Comparison of ENCODE assay signal across 23 cellular contexts in genomic region chr3:10529809-10530208, GRCh38. TPM values are rescaled to one million over a fixed set of nuclear protein-coding genes. Genes with fewer than 3 reads are reported as not detected.
"Had no signal": no experiment of that assay in that cellular context is flagged by ENCODE, and none has a peak within 500 bp of the region (broad histone marks: within the 10 kb centered on the region; RNA-seq: fewer than 3 reads in every experiment).

No MANE protein-coding gene starts in this region.

- H3K27ac ChIP-seq: esophagus muscularis mucosa, hepatocyte, sigmoid colon, thyroid gland, VCaP had no signal

- DNase-seq: activated CD4-positive, alpha-beta T cell treated with anti-CD3 and anti-CD28 coated beads for 1 hour; activated gamma-delta T cell; activated naive CD4-positive, alpha-beta T cell treated with anti-CD3 and anti-CD28 coated beads, Interleukin-2, amount 50 U/mL, for 16 hours; aorta; dermis blood vessel endothelial cell; effector memory CD4-positive, alpha-beta T cell; glutamatergic neuron; immature natural killer cell; kidney glomerular epithelial cell; stimulated activated CD4-positive, alpha-beta T cell treated with anti-CD3 and anti-CD28 coated beads, Interleukin-15, amount 100 ng/mL, for 24 hours; stimulated activated naive B cell treated with anti-CD40 and anti-IgM and Interleukin-4, amounts not matched to agents 10 μg/mL and 1 μg/mL and 100 μg/mL, for 72 hours; thyroid gland had no signal

- H3K4me1 ChIP-seq: esophagus muscularis mucosa, sigmoid colon, thyroid gland had no signal

- H3K9me3 Mint-ChIP-seq: activated T-helper 1 cell treated with anti-CD3 and anti-CD28 coated beads, Interleukin-12 subunit alpha, Interleukin-12 subunit beta, Interleukin-2, Interleukin-4 antibody, amounts not matched to agents 30 ng/mL and 10 ng/mL and 1 ng/mL, durations not matched to agents 14 hours and 24 hours and 36 hours; brain; neural crest cell; stimulated activated naive B cell treated with anti-CD40 and anti-IgM and Interleukin-4, amounts not matched to agents 10 μg/mL and 1 μg/mL and 100 μg/mL, for 72 hours had no signal

- H3K27me3 Mint-ChIP-seq: brain had no signal

- H3K27ac Mint-ChIP-seq: activated T-helper 1 cell treated with anti-CD3 and anti-CD28 coated beads, Interleukin-12 subunit alpha, Interleukin-12 subunit beta, Interleukin-2, Interleukin-4 antibody, amounts not matched to agents 30 ng/mL and 10 ng/mL and 1 ng/mL, durations not matched to agents 14 hours and 24 hours and 36 hours; brain; immature natural killer cell; stimulated activated naive B cell treated with anti-CD40 and anti-IgM and Interleukin-4, amounts not matched to agents 10 μg/mL and 1 μg/mL and 100 μg/mL, for 72 hours had no signal

- ATAC-seq: SK-N-SH treated with all-trans-retinoic acid at 6 μM for 48 hours; stimulated activated naive B cell treated with anti-CD40 and anti-IgM and Interleukin-4, amounts not matched to agents 10 μg/mL and 1 μg/mL and 100 μg/mL, for 72 hours had no signal

- H3K4me3 Mint-ChIP-seq: activated T-helper 1 cell treated with anti-CD3 and anti-CD28 coated beads, Interleukin-12 subunit alpha, Interleukin-12 subunit beta, Interleukin-2, Interleukin-4 antibody, amounts not matched to agents 30 ng/mL and 10 ng/mL and 1 ng/mL, durations not matched to agents 14 hours and 24 hours and 36 hours; brain; immature natural killer cell; neural crest cell; stimulated activated naive B cell treated with anti-CD40 and anti-IgM and Interleukin-4, amounts not matched to agents 10 μg/mL and 1 μg/mL and 100 μg/mL, for 72 hours had no signal

- H3K27me3 ChIP-seq: thyroid gland had no signal

- H3K4me1 Mint-ChIP-seq: immature natural killer cell, neural crest cell had no signal

- H3K4me3 ChIP-seq: esophagus muscularis mucosa, hepatocyte, sigmoid colon, smooth muscle cell, thyroid gland had no signal

- H3K36me3 Mint-ChIP-seq: brain; immature natural killer cell; stimulated activated naive B cell treated with anti-CD40 and anti-IgM and Interleukin-4, amounts not matched to agents 10 μg/mL and 1 μg/mL and 100 μg/mL, for 72 hours had no signal

- H2AFZ ChIP-seq: hepatocyte had no signal

- H3K4me2 ChIP-seq: hepatocyte, smooth muscle cell had no signal

- H3K36me3 ChIP-seq: esophagus muscularis mucosa, sigmoid colon, thyroid gland had no signal

- H3K9me3 ChIP-seq: esophagus muscularis mucosa, sigmoid colon, thyroid gland had no signal

- H3K79me2 ChIP-seq: hepatocyte had no signal

RNA-seq across cellular contexts. Expression of gene ATP2B2, which starts 24.4 kb away (rescaled TPM):
- total RNA-seq: activated T-helper 1 cell treated with anti-CD3 and anti-CD28 coated beads, Interleukin-12 subunit alpha, Interleukin-12 subunit beta, Interleukin-2, Interleukin-4 antibody, amounts not matched to agents 30 ng/mL and 10 ng/mL and 1 ng/mL, durations not matched to agents 14 hours and 24 hours and 36 hours; dermis blood vessel endothelial cell; mononuclear cell; smooth muscle cell; T-helper 2 cell treated with Interferon-gamma antibody and Interleukin-4, amounts not matched to agents 100 ng/mL and 5 ng/mL, for 36 hours had no signal
